1 cellular context compared by ENCODE assay signal in the genomic region with DNA sequence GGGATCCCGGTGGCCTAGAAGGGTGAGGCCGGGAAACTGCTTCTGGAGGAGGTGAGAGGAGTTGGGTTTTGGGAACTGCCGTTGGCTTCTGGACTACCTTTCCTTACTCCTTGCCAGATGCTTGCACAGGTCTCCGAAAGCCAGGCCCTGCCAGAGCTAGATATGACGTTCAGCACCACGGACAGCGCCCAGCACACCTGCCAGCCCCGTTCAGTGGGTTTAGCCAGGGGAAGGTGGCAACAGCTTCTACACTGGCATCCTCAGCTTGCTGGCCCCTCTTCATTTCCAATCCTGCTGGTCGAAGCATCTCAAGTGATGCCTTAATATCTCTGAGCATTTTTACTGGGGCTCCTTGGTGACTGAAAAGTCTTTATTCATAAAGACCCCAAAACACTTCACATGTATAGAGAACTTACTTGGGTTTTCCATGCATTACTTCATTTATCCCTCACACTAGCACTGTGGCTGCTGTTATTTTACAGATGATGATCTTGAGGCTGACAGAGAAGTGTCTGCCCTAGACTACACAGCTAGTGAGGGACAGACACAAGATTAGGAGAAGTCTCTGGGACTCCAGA.
A peak's percentile ranks its signal among the peaks of the same experiment; 100 is the strongest.
TF ChIP-seq lines count a peak whose summit lies in the region.

No MANE protein-coding gene starts in this region.

TF ChIP-seq in HCT116, 20 proteins besides CTCF, POLR2A, EP300 and RAD21 (continued from another document):
- TF ChIP-seq TCF7L2 (IDR thresholded peaks at IDR 0.05; ENCODE audit: borderline replicate concordance, extremely low read depth, insufficient read depth, insufficient read length) (no peak), REST (IDR thresholded peaks at IDR 0.05; ENCODE audit: low read depth) (peak; percentile 97)
TF ChIP-seq in HCT116: peak in this region for 2.
